1 cellular context compared by ENCODE assay signal in genomic region chr19:35931161-35931873, GRCh38.
TF ChIP-seq lines count a peak whose summit lies in the region.

No MANE protein-coding gene starts in this region.

TF ChIP-seq in HepG2, 621 proteins besides CTCF, POLR2A, EP300 and RAD21 (continued from another document and continues in another):
- TF ChIP-seq ZBTB10 (CRISPR knock-in tag; IDR thresholded peaks at IDR 0.05; ENCODE audit: borderline replicate concordance) (no peak), ZNF556 (CRISPR knock-in tag; IDR thresholded peaks at IDR 0.05; ENCODE audit: borderline replicate concordance) (peak; percentile 74; the same call in 1 of the 2 replicates), PPARG (CRISPR knock-in tag; conservative IDR thresholded peaks at IDR 0.05) (0 out of 2 replicates have a peak, but pooled peaks have one; percentile 37), EZH2 (conservative IDR thresholded peaks at IDR 0.05; ENCODE audit: low read depth, low read length) (no peak), SOX6 (IDR thresholded peaks at IDR 0.05) (no peak), SOX6 (CRISPR knock-in tag; IDR thresholded peaks at IDR 0.05) (peak; percentile 78; the same call in 1 of the 2 replicates), MNT (IDR thresholded peaks at IDR 0.05) (peak; percentile 89), ZFYVE20 (CRISPR knock-in tag; IDR thresholded peaks at IDR 0.05; ENCODE audit: borderline replicate concordance, low read depth) (no peak), NR0B2 (CRISPR knock-in tag; IDR thresholded peaks at IDR 0.05) (peak; percentile 45; the same call in 1 of the 2 replicates), ARNTL (CRISPR knock-in tag; IDR thresholded peaks at IDR 0.05) (peak; percentile 79), MBD4 (IDR thresholded peaks at IDR 0.05; ENCODE audit: borderline replicate concordance, low read length) (no peak), KAT7 (CRISPR knock-in tag; IDR thresholded peaks at IDR 0.05; ENCODE audit: borderline replicate concordance) (0 out of 2 replicates have a peak, but pooled peaks have one; percentile 30), HMG20B (CRISPR knock-in tag; conservative IDR thresholded peaks at IDR 0.05) (no peak), RORA (CRISPR knock-in tag; IDR thresholded peaks at IDR 0.05) (no peak), ZSCAN29 (CRISPR knock-in tag; conservative IDR thresholded peaks at IDR 0.05) (0 out of 2 replicates have a peak, but pooled peaks have one; percentile 37), ZMAT3 (CRISPR knock-in tag; conservative IDR thresholded peaks at IDR 0.05) (peak; percentile 79), HIVEP1 (CRISPR knock-in tag; IDR thresholded peaks at IDR 0.05) (peak; percentile 49; the same call in 1 of the 2 replicates), E2F1 (CRISPR knock-in tag; IDR thresholded peaks at IDR 0.05) (peak; percentile 88), SUZ12 (IDR thresholded peaks at IDR 0.05; ENCODE audit: low read depth, low read length) (peak; percentile 79), SIX4 (CRISPR knock-in tag; IDR thresholded peaks at IDR 0.05) (0 out of 2 replicates have a peak, but pooled peaks have one; percentile 50), ZNF496 (CRISPR knock-in tag; IDR thresholded peaks at IDR 0.05; ENCODE audit: insufficient replicate concordance) (no peak), TBL1XR1 (IDR thresholded peaks at IDR 0.05; ENCODE audit: borderline replicate concordance, low read length, partially characterized antibody) (peak; percentile 49), CCAR2 (optimal IDR thresholded peaks at IDR 0.05; ENCODE audit: low read depth, low read length) (no peak), KLF15 (CRISPR knock-in tag; IDR thresholded peaks at IDR 0.05; ENCODE audit: borderline replicate concordance) (no peak), ELF3 (CRISPR knock-in tag; IDR thresholded peaks at IDR 0.05) (peak; percentile 72), HNF4A (CRISPR knock-in tag; IDR thresholded peaks at IDR 0.05) (no peak; the same call in 1 of the 2 replicates), ZNF780A (CRISPR knock-in tag; IDR thresholded peaks at IDR 0.05) (no peak), FUBP1 (CRISPR knock-in tag; IDR thresholded peaks at IDR 0.05; ENCODE audit: borderline replicate concordance) (no peak), ZNF10 (CRISPR knock-in tag; IDR thresholded peaks at IDR 0.05; ENCODE audit: borderline replicate concordance, low read depth) (no peak), POLR2G (IDR thresholded peaks at IDR 0.05; ENCODE audit: low read depth, low read length) (peak; percentile 94), ZSCAN30 (CRISPR knock-in tag; IDR thresholded peaks at IDR 0.05) (no peak), NRL (CRISPR knock-in tag; IDR thresholded peaks at IDR 0.05; ENCODE audit: borderline replicate concordance) (no peak; the same call in 1 of the 2 replicates), HINFP (CRISPR knock-in tag; IDR thresholded peaks at IDR 0.05; ENCODE audit: low read depth) (0 out of 2 replicates have a peak, but pooled peaks have one; percentile 54), ZNF775 (CRISPR knock-in tag; IDR thresholded peaks at IDR 0.05; ENCODE audit: borderline replicate concordance) (no peak), ZNF619 (CRISPR knock-in tag; IDR thresholded peaks at IDR 0.05) (peak; percentile 71; the same call in 1 of the 2 replicates), YEATS4 (CRISPR knock-in tag; IDR thresholded peaks at IDR 0.05; ENCODE audit: borderline replicate concordance) (peak; percentile 73; the same call in 1 of the 2 replicates), KLF16 (CRISPR knock-in tag; IDR thresholded peaks at IDR 0.05) (peak in 1 of 2 experiments; percentile 93; a peak in 2 of 4 replicates), ZBTB33 (CRISPR knock-in tag; IDR thresholded peaks at IDR 0.05) (peak; percentile 74), CENPBD1 (CRISPR knock-in tag; IDR thresholded peaks at IDR 0.05; ENCODE audit: borderline replicate concordance, low read depth) (no peak), RFXAP (CRISPR knock-in tag; IDR thresholded peaks at IDR 0.05; ENCODE audit: borderline replicate concordance) (peak; percentile 48; the same call in 1 of the 2 replicates), TFAP4 (IDR thresholded peaks at IDR 0.05; ENCODE audit: borderline replicate concordance, low read depth) (peak; percentile 63; the same call in 1 of the 2 replicates), HNF1B (CRISPR knock-in tag; IDR thresholded peaks at IDR 0.05) (peak; percentile 98), SP1 (IDR thresholded peaks at IDR 0.05) (no peak), SP1 (CRISPR knock-in tag; IDR thresholded peaks at IDR 0.05) (peak; percentile 95), ATF3 (CRISPR knock-in tag; IDR thresholded peaks at IDR 0.05) (peak; percentile 3; the same call in 1 of the 2 replicates), ZFP62 (CRISPR knock-in tag; IDR thresholded peaks at IDR 0.05) (0 out of 2 replicates have a peak, but pooled peaks have one; percentile 39), ZNF343 (CRISPR knock-in tag; IDR thresholded peaks at IDR 0.05) (no peak), ZNF513 (CRISPR knock-in tag; conservative IDR thresholded peaks at IDR 0.05) (peak; percentile 83; the same call in 1 of the 2 replicates)
